Comparison of ENCODE assay signal across 19 cellular contexts in genomic region chr14:33467967-33468366, GRCh38.
DNase-seq lines count a peak whose midpoint lies in the region; ATAC-seq and TF ChIP-seq lines count a peak whose summit lies in the region.
"Had no signal": no experiment of that assay in that cellular context is flagged by ENCODE, and none has a peak within 500 bp of the region (broad histone marks: within the 10 kb centered on the region; RNA-seq: fewer than 3 reads in every experiment).

No MANE protein-coding gene starts in this region.

- no peak overlapping the region for H3K27ac Mint-ChIP-seq in GM23338
- H3K27ac Mint-ChIP-seq: B cell; CD4-positive, alpha-beta T cell; CD8-positive, alpha-beta T cell had no signal

- TF ChIP-seq CTCF in A673 (conservative IDR thresholded peaks at IDR 0.05; ENCODE audit: low read depth, low read length) (no peak), GM23338 (conservative IDR thresholded peaks at IDR 0.05; ENCODE audit: low read depth in 2 of 2) (no peak), PC-9 (conservative IDR thresholded peaks at IDR 0.05) (no peak)

- CTCF ChIA-PET in A673 (lab: Charles Lee): no interaction called here
- CTCF ChIA-PET in PC-9 (lab: Charles Lee): no interaction called here

- BruUV-seq in A673 (replicated peaks; lab: Mats Ljungman, UMichigan) (no TSS peak), PC-9 (replicated peaks; lab: Mats Ljungman, UMichigan) (no TSS peak)

- no peak for ATAC-seq in GM23338
- ATAC-seq in HG03095 (IDR thresholded peaks at IDR 0.05; ENCODE audit: unreplicated experiment): no peak
- ATAC-seq: CD8-positive, alpha-beta T cell; GM12878 had no signal

- H3K4me2 ChIP-seq in GM23338 (no peak overlapping the region), mesendoderm (ENCODE audit: low read length) (no peak overlapping the region), PC-9 (no peak overlapping the region)
- H3K4me2 ChIP-seq: BLaER1 treated with 17β-estradiol and CSF1 and Interleukin-3, amounts not matched to agents 10 nM and 100 nM had no signal

- no peaks in the 10 kb centered on the region for H3K36me3 Mint-ChIP-seq in GM23338 (ENCODE audit: low read depth)
- H3K36me3 Mint-ChIP-seq: CD8-positive, alpha-beta T cell had no signal

- H3K4ac ChIP-seq in mesendoderm (ENCODE audit: low read depth, low read length): no peak overlapping the region

- no peak overlapping the region for H3K18ac ChIP-seq in mesendoderm (ENCODE audit: low read length)

- H2BK15ac ChIP-seq in mesendoderm (replicated peaks; ENCODE audit: low read depth): peak overlapping the region; percentile 89

- H3K4me1 ChIP-seq in A673 (ENCODE audit: insufficient read depth, low read length, poor library complexity, severe bottlenecking) (peaks cover 23% of the 10 kb centered on the region), GM23338 (ENCODE audit: insufficient read depth) (no peaks in the 10 kb centered on the region), mesendoderm (ENCODE audit: control insufficient read depth, low read depth, low read length) (no peaks in the 10 kb centered on the region), PC-9 (replicated peaks; ENCODE audit: insufficient read depth) (0 out of 2 replicates have a peak, but pooled peaks cover 14% of the 10 kb centered on the region)
- H3K4me1 ChIP-seq: BLaER1 treated with 17β-estradiol and CSF1 and Interleukin-3, amounts not matched to agents 10 nM and 100 nM; Caco-2 had no signal

- H3K27me3 Mint-ChIP-seq in GM23338 (ENCODE audit: insufficient read depth, low read depth, poor library complexity): no peaks in the 10 kb centered on the region
- H3K27me3 Mint-ChIP-seq: B cell; CD4-positive, alpha-beta T cell had no signal

- H3K4me3 ChIP-seq in A673 (ENCODE audit: low read depth, low read length, poor library complexity, severe bottlenecking): no peak overlapping the region
- H3K4me3 ChIP-seq in GM23338: no peak overlapping the region
- H3K4me3 ChIP-seq in SK-N-MC: peak overlapping the region; percentile 52
- no peak overlapping the region for H3K4me3 ChIP-seq in mesendoderm (ENCODE audit: low read length)
- no peak overlapping the region for H3K4me3 ChIP-seq in PC-9
- H3K4me3 ChIP-seq: BLaER1 treated with 17β-estradiol and CSF1 and Interleukin-3, amounts not matched to agents 10 nM and 100 nM; GM12878 had no signal

- intact Hi-C loops in A673 (cut with micrococcal nuclease; ENCODE audit: unreplicated experiment): no loop called here
- intact Hi-C loops in PC-9 (cut with micrococcal nuclease; ENCODE audit: unreplicated experiment): no loop called here

- no peaks in the 10 kb centered on the region for H3K36me3 ChIP-seq in A673 (ENCODE audit: insufficient read depth, low read length, poor library complexity, severe bottlenecking)
- H3K36me3 ChIP-seq in GM23338 (ENCODE audit: insufficient read depth): no peaks in the 10 kb centered on the region
- H3K36me3 ChIP-seq in SK-N-MC (ENCODE audit: insufficient read depth, low read length): no peaks in the 10 kb centered on the region
- no peaks in the 10 kb centered on the region for H3K36me3 ChIP-seq in mesendoderm (ENCODE audit: control insufficient read depth, insufficient read depth, low read length)
- no peaks in the 10 kb centered on the region for H3K36me3 ChIP-seq in PC-9 (ENCODE audit: low read depth)
- H3K36me3 ChIP-seq: BLaER1 treated with 17β-estradiol and CSF1 and Interleukin-3, amounts not matched to agents 10 nM and 100 nM had no signal

- no peak overlapping the region for H3K23ac ChIP-seq in mesendoderm (ENCODE audit: low read length)

- H3K9me2 ChIP-seq in GM23338 (ENCODE audit: insufficient read depth) (no peaks in the 10 kb centered on the region), PC-9 (ENCODE audit: insufficient read depth) (no peaks in the 10 kb centered on the region)

- H3F3A ChIP-seq in GM23338 (replicated peaks; ENCODE audit: low read depth) (no peaks in the 10 kb centered on the region), PC-9 (ENCODE audit: insufficient read depth, low read depth) (peaks cover 4% of the 10 kb centered on the region; the same call in 1 of the 2 replicates)

- in situ Hi-C loops in G401 (cut with HindIII; ENCODE audit: low sequenced_read_pairs): no loop called here

- no peaks in the 10 kb centered on the region for H3K79me2 ChIP-seq in GM23338 (replicated peaks; ENCODE audit: insufficient read depth)
- H3K79me2 ChIP-seq in mesendoderm (ENCODE audit: control insufficient read depth, insufficient read depth, low read length): no peaks in the 10 kb centered on the region
- no peaks in the 10 kb centered on the region for H3K79me2 ChIP-seq in PC-9 (ENCODE audit: low read depth)

- H2BK5ac ChIP-seq in mesendoderm (ENCODE audit: low read length): no peak overlapping the region

- peak overlapping the region; percentile 72; the same call in 1 of the 2 replicates for H2AFZ ChIP-seq in GM23338
- no peak overlapping the region for H2AFZ ChIP-seq in PC-9

- H3K9ac ChIP-seq in SK-N-MC (ENCODE audit: insufficient read length): no peak overlapping the region
- no peak overlapping the region for H3K9ac ChIP-seq in mesendoderm (ENCODE audit: low read length)
- H3K9ac ChIP-seq: BLaER1 treated with 17β-estradiol and CSF1 and Interleukin-3, amounts not matched to agents 10 nM and 100 nM had no signal

- no peaks in the 10 kb centered on the region for H4K20me1 ChIP-seq in GM23338 (replicated peaks; ENCODE audit: insufficient read depth)
- H4K20me1 ChIP-seq in PC-9 (ENCODE audit: insufficient read depth): no peaks in the 10 kb centered on the region
- H4K20me1 ChIP-seq: BLaER1 treated with 17β-estradiol and CSF1 and Interleukin-3, amounts not matched to agents 10 nM and 100 nM had no signal

- WGBS in mesendoderm (ENCODE audit: extremely low coverage, insufficient coverage, low lambda C conversion rate): no CpG with 5 or more reads among the region's 4 CpGs

- H3K27ac ChIP-seq in A673 (ENCODE audit: low read depth, low read length, poor library complexity, severe bottlenecking) (peak overlapping the region; percentile 59), GM23338 (ENCODE audit: low read depth) (no peak overlapping the region), SK-N-MC (peak overlapping the region; percentile 37; the same call in 1 of the 2 replicates), mesendoderm (ENCODE audit: low read depth, low read length) (no peak overlapping the region), PC-9 (no peak overlapping the region)
- H3K27ac ChIP-seq: BLaER1 treated with 17β-estradiol and CSF1 and Interleukin-3, amounts not matched to agents 10 nM and 100 nM; C4-2B had no signal

- peak; percentile 72 for DNase-seq in A673 (ENCODE audit: low spot score)
- DNase-seq in GM23338 (ENCODE audit: low spot score): no peak
- peak; percentile 80 for DNase-seq in SK-N-MC (ENCODE audit: low read depth, low spot score)
- DNase-seq in mesendoderm: no peak
- DNase-seq in G401 (ENCODE audit: low spot score): no peak
- no peak for DNase-seq in PC-9
- DNase-seq: 8988T; AML-193; Caco-2; Calu3; CD4-positive, alpha-beta T cell; CD8-positive, alpha-beta T cell; DMS79 treated with DMSO at 0.1 percent for 48 hours; GDM1 had no signal

- H3K9me3 Mint-ChIP-seq in GM23338: no peaks in the 10 kb centered on the region
- H3K9me3 Mint-ChIP-seq: CD4-positive, alpha-beta T cell; CD8-positive, alpha-beta T cell had no signal

- H2AK5ac ChIP-seq in mesendoderm (ENCODE audit: low read length): no peak overlapping the region

- no peak overlapping the region for H2BK120ac ChIP-seq in mesendoderm (ENCODE audit: low read depth, low read length)

- no peak overlapping the region for H3K4me3 Mint-ChIP-seq in GM23338
- H3K4me3 Mint-ChIP-seq: B cell; CD4-positive, alpha-beta T cell; CD8-positive, alpha-beta T cell had no signal

- no peak overlapping the region for H3K56ac ChIP-seq in mesendoderm (ENCODE audit: low read length)

- no peaks in the 10 kb centered on the region for H3K27me3 ChIP-seq in A673 (replicated peaks; ENCODE audit: insufficient read depth, low read depth, low read length, poor library complexity)
- no peaks in the 10 kb centered on the region for H3K27me3 ChIP-seq in GM23338 (ENCODE audit: insufficient read depth)
- H3K27me3 ChIP-seq in mesendoderm (ENCODE audit: insufficient read depth, low read length, poor library complexity): no peaks in the 10 kb centered on the region
- H3K27me3 ChIP-seq in PC-9 (ENCODE audit: insufficient read depth, low read depth): no peaks in the 10 kb centered on the region
- H3K27me3 ChIP-seq: BLaER1 treated with 17β-estradiol and CSF1 and Interleukin-3, amounts not matched to agents 10 nM and 100 nM had no signal

- peaks cover 17% of the 10 kb centered on the region for H3K4me1 Mint-ChIP-seq in GM23338
- H3K4me1 Mint-ChIP-seq: B cell had no signal

- H3K79me1 ChIP-seq in mesendoderm (ENCODE audit: low read length): no peaks in the 10 kb centered on the region

- POLR2A ChIA-PET in A673 (lab: Charles Lee; ENCODE audit: low non-redundant PET): no interaction called here
- POLR2A ChIA-PET in PC-9 (lab: Charles Lee; ENCODE audit: unreplicated experiment): no interaction called here

- H4K5ac ChIP-seq in mesendoderm (ENCODE audit: low read length): no peak overlapping the region

- no peak overlapping the region for H4K8ac ChIP-seq in mesendoderm (ENCODE audit: low read depth, low read length)

- H3K9me3 ChIP-seq in A673 (ENCODE audit: low read depth, low read length, poor library complexity, severe bottlenecking): no peaks in the 10 kb centered on the region
- H3K9me3 ChIP-seq in SK-N-MC (ENCODE audit: low read depth, low read length): no peaks in the 10 kb centered on the region
- no peaks in the 10 kb centered on the region for H3K9me3 ChIP-seq in PC-9 (ENCODE audit: insufficient read depth, low read depth)
- H3K9me3 ChIP-seq: BLaER1 treated with 17β-estradiol and CSF1 and Interleukin-3, amounts not matched to agents 10 nM and 100 nM; Caco-2 had no signal

TF ChIP-seq in GM23338, 12 proteins besides CTCF, POLR2A, EP300 and RAD21 (continues in another document):
- no peak for TF ChIP-seq EZH2 (IDR thresholded peaks at IDR 0.05; ENCODE audit: low read depth, unreplicated experiment)
- no peak for TF ChIP-seq NANOG (IDR thresholded peaks at IDR 0.05; ENCODE audit: borderline replicate concordance)
- no peak for TF ChIP-seq ZNF114 (CRISPR knock-in tag; IDR thresholded peaks at IDR 0.05)
- TF ChIP-seq, protein P1, sequence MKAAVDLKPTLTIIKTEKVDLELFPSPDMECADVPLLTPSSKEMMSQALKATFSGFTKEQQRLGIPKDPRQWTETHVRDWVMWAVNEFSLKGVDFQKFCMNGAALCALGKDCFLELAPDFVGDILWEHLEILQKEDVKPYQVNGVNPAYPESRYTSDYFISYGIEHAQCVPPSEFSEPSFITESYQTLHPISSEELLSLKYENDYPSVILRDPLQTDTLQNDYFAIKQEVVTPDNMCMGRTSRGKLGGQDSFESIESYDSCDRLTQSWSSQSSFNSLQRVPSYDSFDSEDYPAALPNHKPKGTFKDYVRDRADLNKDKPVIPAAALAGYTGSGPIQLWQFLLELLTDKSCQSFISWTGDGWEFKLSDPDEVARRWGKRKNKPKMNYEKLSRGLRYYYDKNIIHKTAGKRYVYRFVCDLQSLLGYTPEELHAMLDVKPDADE (IDR thresholded peaks at IDR 0.05): no peak
- TF ChIP-seq STAT1 (IDR thresholded peaks at IDR 0.05; ENCODE audit: unreplicated experiment): no peak
- TF ChIP-seq POLR2AphosphoS5 (IDR thresholded peaks at IDR 0.05; ENCODE audit: low read depth): no peak

Comparison
In these comparisons a context has a peak if more than half of its experiments do, and no peak if none do; other contexts are left out.
1. DNase-seq: peak in A673 (single experiment) and SK-N-MC (single experiment); none in GM23338 (single experiment), mesendoderm (single experiment), G401 (single experiment) and PC-9 (0 of 2).
2. H3K27ac ChIP-seq: peak in A673 (single experiment) and SK-N-MC (single experiment); none in GM23338 (single experiment), mesendoderm (single experiment) and PC-9 (single experiment).